ENCODE assay signal across 8 cellular contexts in genomic region chr14:70808402-70809237, GRCh38. TPM values are rescaled to one million over a fixed set of nuclear protein-coding genes. Genes with fewer than 3 reads are reported as not detected.
DNase-seq lines count a peak whose midpoint lies in the region; ATAC-seq, FAIRE-seq and TF ChIP-seq lines count a peak whose summit lies in the region.

No MANE protein-coding gene starts in this region.

- H3K9ac ChIP-seq in kidney (ENCODE audit: low read length in 2 of 2), result peak overlapping the region in 1 of 2 donors; percentile 17

- H3K27ac ChIP-seq in A673 (ENCODE audit: low read depth, low read length, poor library complexity, severe bottlenecking) (peak overlapping the region; percentile 21), kidney (ENCODE audit: low read depth in 2 of 2, low read length in 2 of 2) (peak overlapping the region; percentile 35 to 40)

- TF ChIP-seq CTCF in A673 (conservative IDR thresholded peaks at IDR 0.05; ENCODE audit: low read depth, low read length), result no peak
- no peak for TF ChIP-seq CTCF in kidney (IDR thresholded peaks at IDR 0.05; ENCODE audit: borderline replicate concordance, extremely low read depth, insufficient read depth)

- H3K9me3 ChIP-seq in A673 (ENCODE audit: low read depth, low read length, poor library complexity, severe bottlenecking), result no peaks in the 10 kb centered on the region
- H3K9me3 ChIP-seq in kidney (ENCODE audit: control insufficient read depth in 1 of 2, low read length in 2 of 2), result no peaks in the 10 kb centered on the region

- H3K27me3 ChIP-seq in A673 (replicated peaks; ENCODE audit: insufficient read depth, low read depth, low read length, poor library complexity), result peaks cover 4% of the 10 kb centered on the region

- intact Hi-C loops in A673 (cut with micrococcal nuclease; ENCODE audit: unreplicated experiment) (no loop called here), kidney (cut with DNase I) (no loop called here)

- no peak for FAIRE-seq in kidney (lab: Jason Lieb, UNC)

- no TSS peak for BruUV-seq in A673 (replicated peaks; lab: Mats Ljungman, UMichigan)

- ATAC-seq in GM19324 (IDR thresholded peaks at IDR 0.05; ENCODE audit: low FRiP score, unreplicated experiment) (peak; percentile 31), HG03280 (IDR thresholded peaks at IDR 0.05; ENCODE audit: unreplicated experiment) (peak; percentile 16), GM18861 (IDR thresholded peaks at IDR 0.05; ENCODE audit: unreplicated experiment) (no peak)

- peak overlapping the region; percentile 78 for H3K4me3 ChIP-seq in A673 (ENCODE audit: low read depth, low read length, poor library complexity, severe bottlenecking)
- H3K4me3 ChIP-seq in kidney (ENCODE audit: low read length in 2 of 2), result peak overlapping the region; percentile 52 to 57

- POLR2A ChIA-PET in A673 (lab: Charles Lee; ENCODE audit: low non-redundant PET), result interaction anchor here (0.6 kb wide), 1 partner anchor 190 kb away, joined by 3 read pairs; no protein-coding TSS in a partner anchor

- H3K36me3 ChIP-seq in A673 (ENCODE audit: insufficient read depth, low read length, poor library complexity, severe bottlenecking) (no peaks in the 10 kb centered on the region), kidney (ENCODE audit: control insufficient read depth in 1 of 2, insufficient read depth in 2 of 2, low read length in 2 of 2) (no peaks in the 10 kb centered on the region)

- H3K4me1 ChIP-seq in A673 (ENCODE audit: insufficient read depth, low read length, poor library complexity, severe bottlenecking) (no peaks in the 10 kb centered on the region), kidney (ENCODE audit: control insufficient read depth in 1 of 2, insufficient read depth in 1 of 2, low read depth in 1 of 2, low read length in 2 of 2) (peaks cover 2 to 6% of the 10 kb centered on the region in 2 donors)

- DNase-seq in A673 (ENCODE audit: low spot score), result peak; percentile 32
- DNase-seq in SW480 (ENCODE audit: low spot score), result peak; percentile 53
- peak; percentile 60 for DNase-seq in astrocyte of the hippocampus (ENCODE audit: low read depth, low spot score)
- DNase-seq in kidney, result peak; percentile 82
- peak; percentile 23 to 26 for DNase-seq in stimulated activated CD4-positive, alpha-beta T cell treated with anti-CD3 and anti-CD28 coated beads, Interleukin-4, amount 100 ng/mL, for 48 hours (ENCODE audit: low read depth in 2 of 2)

- CTCF ChIA-PET in A673 (lab: Charles Lee), result interaction anchor here (0.6 to 2.0 kb wide), 2 partner anchors 9 to 99 kb away, joined by 4 to 9 read pairs; partner anchors contain the start of gene PCNX1

RNA-seq across cellular contexts. Expression of gene MAP3K9, which starts 0.7 kb away (rescaled TPM):
- total RNA-seq in A673 (2021) (5.4 and 6.4 TPM in 2 replicates), kidney (8.3 TPM)
- 1.0 TPM for polyA plus RNA-seq in kidney (ENCODE audit: insufficient read depth, low read depth, low replicate concordance)

Comparison
In these comparisons a context has a peak if more than half of its experiments do, and no peak if none do; other contexts are left out.
1. DNase-seq: peak in every context shown above with its lines; median percentile 82 in kidney; 60 in astrocyte of the hippocampus; 53 in SW480; 32 in A673; 24 in stimulated activated CD4-positive, alpha-beta T cell treated with anti-CD3 and anti-CD28 coated beads, Interleukin-4, amount 100 ng/mL, for 48 hours.